ENCODE assay signal across 17 cellular contexts in the genomic region with DNA sequence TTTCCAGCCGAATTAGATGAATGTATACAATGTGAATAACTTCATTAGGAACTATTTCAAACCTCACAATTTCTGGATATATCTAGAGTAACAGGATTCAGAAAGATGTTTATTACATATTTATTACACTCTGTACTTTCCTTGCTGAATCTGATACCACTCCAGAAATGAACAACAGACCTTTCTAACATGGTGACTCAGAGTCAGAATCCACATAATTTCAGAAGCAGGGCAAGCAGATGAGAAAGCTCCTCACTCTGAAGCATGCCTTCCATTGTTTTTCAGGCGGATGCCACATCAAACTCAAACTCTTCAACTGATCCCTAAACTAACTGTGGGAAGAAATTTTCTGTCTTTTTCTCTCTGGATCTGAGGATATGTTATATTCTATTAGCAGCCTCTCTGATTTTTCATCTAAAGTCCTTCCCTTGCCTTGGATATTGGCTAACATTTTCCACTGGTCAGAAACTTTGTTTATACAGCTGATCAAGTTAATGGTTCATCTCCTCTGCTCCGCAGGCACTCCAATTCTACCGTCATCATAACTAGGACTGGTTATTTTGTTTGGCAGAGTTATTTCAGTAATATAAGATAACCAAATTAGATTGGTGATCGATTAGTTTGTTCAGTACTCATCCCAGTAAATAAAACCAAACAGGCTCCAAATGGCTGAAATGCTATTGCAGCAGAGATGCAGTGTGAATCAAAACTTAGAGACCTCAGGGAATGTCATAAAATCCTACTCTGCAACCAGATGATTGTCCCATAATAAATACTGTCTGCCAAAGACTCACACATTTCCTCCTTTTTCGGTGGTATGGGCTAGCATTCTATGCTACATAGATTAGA.
DNase-seq lines count a peak whose midpoint lies in the region; ATAC-seq, FAIRE-seq and TF ChIP-seq lines count a peak whose summit lies in the region.
"Had no signal": no experiment of that assay in that cellular context is flagged by ENCODE, and none has a peak within 500 bp of the region (broad histone marks: within the 10 kb centered on the region; RNA-seq: fewer than 3 reads in every experiment).

No MANE protein-coding gene starts in this region.

- H3K36me3 ChIP-seq in ACC112 (ENCODE audit: insufficient read depth, low read length) (no peaks in the 10 kb centered on the region), GM23248 (ENCODE audit: low read depth) (no peaks in the 10 kb centered on the region), HepG2 (replicated peaks in 1 of 2; ENCODE audit: control insufficient read depth in 1 of 2, insufficient read depth in 2 of 2, low read length in 2 of 2) (no peaks in the 10 kb centered on the region), WERI-Rb-1 (no peaks in the 10 kb centered on the region)
- H3K36me3 ChIP-seq: ovary had no signal

- ATAC-seq in HepG2 (no peak; the same call in 2 of the 3 replicates), GM18867 (IDR thresholded peaks at IDR 0.05; ENCODE audit: unreplicated experiment) (no peak)
- ATAC-seq: left colon had no signal

- H4K20me1 ChIP-seq in GM23248 (ENCODE audit: insufficient read depth) (no peaks in the 10 kb centered on the region), HepG2 (ENCODE audit: insufficient read depth, low read length) (no peaks in the 10 kb centered on the region)

- intact Hi-C loops in HepG2 (cut with micrococcal nuclease; ENCODE audit: unreplicated experiment), result no loop called here

- TF ChIP-seq RAD21 in HepG2 (CRISPR knock-in tag; IDR thresholded peaks at IDR 0.05), result no peak

- FAIRE-seq in HepG2 (lab: Jason Lieb, UNC), result no peak
- FAIRE-seq: GM19239 had no signal

- H3K27ac ChIP-seq in ACC112 (ENCODE audit: low read depth, low read length) (peak overlapping the region; percentile 55), GM23248 (peak overlapping the region; percentile 56), HepG2 (ENCODE audit: extremely low read length, insufficient read depth, low read length) (no peak overlapping the region), WERI-Rb-1 (no peak overlapping the region)
- H3K27ac ChIP-seq: ovary had no signal

- H3F3A ChIP-seq in GM23248 (ENCODE audit: insufficient read depth), result peaks cover 20% of the 10 kb centered on the region

- DNase-seq in GM23248 (peak; percentile 69), choroid plexus epithelial cell (ENCODE audit: low read depth) (peak; percentile 84), HepG2 (ENCODE audit: low spot score) (no peak), WERI-Rb-1 (no peak), DMS 273 treated with DMSO at 0.1 percent for 48 hours (lab: John Stamatoyannopoulos, UW) (no peak), NCI-H2171 treated with DMSO at 0.1 percent for 48 hours (lab: John Stamatoyannopoulos, UW) (no peak)
- DNase-seq: activated CD8-positive, alpha-beta memory T cell treated with anti-CD3 and anti-CD28 coated beads, Interleukin-2, amount 50 U/mL, for 4 hours; AML-193; central memory CD4-positive, alpha-beta T cell; H9; left colon; NCI-H2081 treated with DMSO at 0.1 percent for 48 hours; ovary; T1000 had no signal

- TF ChIP-seq CTCF in choroid plexus epithelial cell (conservative IDR thresholded peaks at IDR 0.05; ENCODE audit: low read depth, low read length) (no peak), HepG2 (CRISPR knock-in tag; IDR thresholded peaks at IDR 0.05) (no peak), WERI-Rb-1 (IDR thresholded peaks at IDR 0.05; ENCODE audit: low read depth, low read length) (no peak)

- TF ChIP-seq EP300 in HepG2 (IDR thresholded peaks at IDR 0.05; ENCODE audit: low read depth in 2 of 2, low read length in 2 of 2) (no peak), HepG2 (CRISPR knock-in tag; IDR thresholded peaks at IDR 0.05; ENCODE audit: borderline replicate concordance) (no peak)

- POLR2A ChIA-PET in HepG2 (lab: Yijun Ruan, JAX), result no interaction called here

- H3K27me3 ChIP-seq in ACC112 (ENCODE audit: insufficient read depth, low read length) (no peaks in the 10 kb centered on the region), GM23248 (replicated peaks; ENCODE audit: insufficient read depth) (no peaks in the 10 kb centered on the region), HepG2 (ENCODE audit: control insufficient read depth in 1 of 2, insufficient read depth in 2 of 2, low read length in 2 of 2) (no peaks in the 10 kb centered on the region), WERI-Rb-1 (ENCODE audit: insufficient read depth, low read depth, severe bottlenecking) (no peaks in the 10 kb centered on the region)
- H3K27me3 ChIP-seq: ovary had no signal

- H3K9me3 ChIP-seq in GM23248 (ENCODE audit: low read depth), result no peaks in the 10 kb centered on the region
- no peaks in the 10 kb centered on the region for H3K9me3 ChIP-seq in HepG2 (ENCODE audit: low read length)
- H3K9me3 ChIP-seq in WERI-Rb-1 (ENCODE audit: severe bottlenecking), result no peaks in the 10 kb centered on the region
- H3K9me3 ChIP-seq: ovary had no signal

- CTCF ChIA-PET in HepG2 (lab: Yijun Ruan, JAX; ENCODE audit: low intra/inter-chr PET ratio, low total read pairs), result no interaction called here

- H3K9ac ChIP-seq in GM23248, result no peak overlapping the region
- H3K9ac ChIP-seq in HepG2 (ENCODE audit: insufficient read depth, low read depth, low read length), result no peak overlapping the region

- H3K4me2 ChIP-seq in GM23248 (ENCODE audit: unreplicated experiment) (peak overlapping the region; percentile 29), HepG2 (ENCODE audit: low read depth, low read length) (no peak overlapping the region)

- H3K9me2 ChIP-seq in GM23248 (ENCODE audit: insufficient read depth), result no peaks in the 10 kb centered on the region

- no TSS peak for BruUV-seq in HepG2 (replicated peaks; lab: Mats Ljungman, UMichigan)

- in situ Hi-C loops in GM23248 (cut with MboI), result no loop called here
- in situ Hi-C loops in HepG2 (cut with HindIII; ENCODE audit: extremely low pct_ligation_motif_present, low pct_unique_long_range_greater_than_20kb), result no loop called here

- no peak for TF ChIP-seq POLR2A in HepG2 (IDR thresholded peaks at IDR 0.05; ENCODE audit: insufficient read depth in 1 of 2, low read depth in 2 of 2, low read length in 2 of 2)

- H3K4me3 ChIP-seq in ACC112 (ENCODE audit: low read depth, low read length) (no peak overlapping the region), GM23248 (no peak overlapping the region), choroid plexus epithelial cell (ENCODE audit: low read depth, low read length) (no peak overlapping the region), HepG2 (replicated peaks in 1 of 3; ENCODE audit: insufficient read depth in 1 of 3, low read depth in 2 of 3, low read length in 3 of 3) (no peak overlapping the region), WERI-Rb-1 (ENCODE audit: low read depth, low read length) (no peak overlapping the region)
- H3K4me3 ChIP-seq: ovary had no signal

- H3K79me2 ChIP-seq in ACC112 (ENCODE audit: control insufficient read depth, insufficient read depth, low read length, unreplicated experiment) (no peaks in the 10 kb centered on the region), GM23248 (ENCODE audit: insufficient read depth) (no peaks in the 10 kb centered on the region), HepG2 (ENCODE audit: insufficient read depth, low read length) (no peaks in the 10 kb centered on the region)

- 66 to 71% methylated on average over 6 of the region's 6 CpGs for WGBS in GM23248 (ENCODE audit: low coverage in 1 of 2, low lambda C conversion rate in 2 of 2, missing lambda C conversion rate in 2 of 2), 2 experiments
- WGBS in HepG2 (ENCODE audit: low lambda C conversion rate), result 6% methylated on average over 6 of the region's 6 CpGs

- peaks cover 8% of the 10 kb centered on the region for H3K4me1 ChIP-seq in ACC112 (ENCODE audit: control insufficient read depth, insufficient read depth, low read length, unreplicated experiment)
- H3K4me1 ChIP-seq in GM23248 (ENCODE audit: insufficient read depth), result peaks cover 9% of the 10 kb centered on the region
- H3K4me1 ChIP-seq in HepG2 (ENCODE audit: insufficient read depth, low read length), result no peaks in the 10 kb centered on the region

- H2AFZ ChIP-seq in ACC112 (ENCODE audit: low read length, unreplicated experiment) (peak overlapping the region; percentile 10), GM23248 (peak overlapping the region; percentile 60), HepG2 (ENCODE audit: low read length) (no peak overlapping the region)

TF ChIP-seq in HepG2, 621 proteins besides CTCF, POLR2A, EP300 and RAD21:
- TF ChIP-seq SMAD3 (CRISPR knock-in tag; IDR thresholded peaks at IDR 0.05), result no peak
- TF ChIP-seq ETV6 (CRISPR knock-in tag; conservative IDR thresholded peaks at IDR 0.05), result no peak
- TF ChIP-seq ERF (CRISPR knock-in tag; IDR thresholded peaks at IDR 0.05), result no peak
- TF ChIP-seq CAMTA2 (CRISPR knock-in tag; IDR thresholded peaks at IDR 0.05; ENCODE audit: borderline replicate concordance), result no peak
- 0 out of 2 replicates have a peak, but pooled peaks have one; percentile 18 for TF ChIP-seq MIXL1 (CRISPR knock-in tag; IDR thresholded peaks at IDR 0.05)
- TF ChIP-seq, protein P1, sequence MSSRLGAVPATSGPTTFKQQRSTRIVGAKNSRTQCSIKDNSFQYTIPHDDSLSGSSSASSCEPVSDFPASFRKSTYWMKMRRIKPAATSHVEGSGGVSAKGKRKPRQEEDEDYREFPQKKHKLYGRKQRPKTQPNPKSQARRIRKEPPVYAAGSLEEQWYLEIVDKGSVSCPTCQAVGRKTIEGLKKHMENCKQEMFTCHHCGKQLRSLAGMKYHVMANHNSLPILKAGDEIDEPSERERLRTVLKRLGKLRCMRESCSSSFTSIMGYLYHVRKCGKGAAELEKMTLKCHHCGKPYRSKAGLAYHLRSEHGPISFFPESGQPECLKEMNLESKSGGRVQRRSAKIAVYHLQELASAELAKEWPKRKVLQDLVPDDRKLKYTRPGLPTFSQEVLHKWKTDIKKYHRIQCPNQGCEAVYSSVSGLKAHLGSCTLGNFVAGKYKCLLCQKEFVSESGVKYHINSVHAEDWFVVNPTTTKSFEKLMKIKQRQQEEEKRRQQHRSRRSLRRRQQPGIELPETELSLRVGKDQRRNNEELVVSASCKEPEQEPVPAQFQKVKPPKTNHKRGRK (CRISPR knock-in tag; IDR thresholded peaks at IDR 0.05), result no peak
- peak; percentile 93 for TF ChIP-seq TFAP4 (IDR thresholded peaks at IDR 0.05; ENCODE audit: borderline replicate concordance, low read depth)
- no peak for TF ChIP-seq MEIS1 (CRISPR knock-in tag; IDR thresholded peaks at IDR 0.05; ENCODE audit: borderline replicate concordance)
- no peak for TF ChIP-seq YEATS2 (CRISPR knock-in tag; IDR thresholded peaks at IDR 0.05; ENCODE audit: borderline replicate concordance)
- TF ChIP-seq CBX1 (IDR thresholded peaks at IDR 0.05; ENCODE audit: low read depth), result no peak

Comparison
In these comparisons a context has a peak if more than half of its experiments do, and no peak if none do; other contexts are left out.
1. H3K27ac ChIP-seq: peak in ACC112 (single experiment) and GM23248 (single experiment); none in HepG2 (single experiment) and WERI-Rb-1 (single experiment).
2. DNase-seq: peak in GM23248 (single experiment) and choroid plexus epithelial cell (single experiment); none in HepG2 (single experiment), WERI-Rb-1 (single experiment), DMS 273 treated with DMSO at 0.1 percent for 48 hours (single experiment) and NCI-H2171 treated with DMSO at 0.1 percent for 48 hours (single experiment).